Comparison of ENCODE assay signal across 13 cellular contexts in the genomic region with DNA sequence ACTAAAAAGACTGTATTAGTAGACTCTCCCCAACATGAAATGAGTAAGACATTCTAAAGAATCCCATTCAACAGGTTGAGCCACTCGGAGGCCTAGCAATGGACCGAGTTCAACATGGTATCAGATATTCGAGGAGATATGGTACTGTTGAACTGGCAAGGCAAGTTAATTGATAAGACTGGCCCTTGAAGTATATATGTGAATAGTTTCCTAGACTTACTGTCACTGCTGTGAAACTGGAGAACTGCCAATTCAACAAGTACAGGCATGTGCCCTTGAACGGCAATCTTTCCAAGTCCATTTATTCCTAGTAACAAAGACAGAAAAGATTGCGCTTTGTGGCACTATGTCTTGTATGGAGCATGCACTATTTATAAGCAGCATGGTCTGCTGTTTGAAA. TPM values are rescaled to one million over a fixed set of nuclear protein-coding genes. Genes with fewer than 3 reads are reported as not detected.
DNase-seq lines count a peak whose midpoint lies in the region; ATAC-seq and TF ChIP-seq lines count a peak whose summit lies in the region.
"Had no signal": no experiment of that assay in that cellular context is flagged by ENCODE, and none has a peak within 500 bp of the region (broad histone marks: within the 10 kb centered on the region; RNA-seq: fewer than 3 reads in every experiment).

No MANE protein-coding gene starts in this region.

- CTCF ChIA-PET in activated CD4-positive, alpha-beta T cell treated with anti-CD3 and anti-CD28 coated beads for 36 hours (lab: Charles Lee): no interaction called here

- H3K4me3 Mint-ChIP-seq in chondrocyte (ENCODE audit: unreplicated experiment): no peak overlapping the region
- H3K4me3 Mint-ChIP-seq in type B pancreatic cell: peak overlapping the region; percentile 67
- no peak overlapping the region for H3K4me3 Mint-ChIP-seq in activated CD4-positive, alpha-beta T cell treated with anti-CD3 and anti-CD28 coated beads for 36 hours
- H3K4me3 Mint-ChIP-seq: activated CD4-positive, alpha-beta T cell treated with anti-CD3 and anti-CD28 coated beads, Interleukin-2, amount 10 ng/mL, durations not matched to agents 24 days and 14 days; T-cell had no signal

- H4K8ac ChIP-seq in mesenchymal stem cell (ENCODE audit: low read length): no peak overlapping the region

- H3K36me3 Mint-ChIP-seq in chondrocyte (ENCODE audit: low read depth): peaks cover 13% of the 10 kb centered on the region
- H3K36me3 Mint-ChIP-seq in type B pancreatic cell: peaks cover 74% of the 10 kb centered on the region
- H3K36me3 Mint-ChIP-seq in activated CD4-positive, alpha-beta T cell treated with anti-CD3 and anti-CD28 coated beads for 36 hours (ENCODE audit: low read depth): no peaks in the 10 kb centered on the region
- H3K36me3 Mint-ChIP-seq: T-cell had no signal

- H2BK120ac ChIP-seq in mesenchymal stem cell (ENCODE audit: low read depth, low read length): no peak overlapping the region

- TF ChIP-seq CTCF in chondrocyte (IDR thresholded peaks at IDR 0.05) (no peak), type B pancreatic cell (conservative IDR thresholded peaks at IDR 0.05) (no peak), GM10266 (IDR thresholded peaks at IDR 0.05; ENCODE audit: control insufficient read depth, insufficient read depth, low read depth, missing control alignments) (no peak)

- no peak overlapping the region for H3K4me3 ChIP-seq in mesenchymal stem cell (ENCODE audit: insufficient read depth in 1 of 2, low read depth in 1 of 2, low read length in 2 of 2)

- no peak overlapping the region for H3K9ac ChIP-seq in mesenchymal stem cell (ENCODE audit: low read length)

- peaks cover 32 to 39% of the 10 kb centered on the region in 2 experiments for H3K36me3 ChIP-seq in mesenchymal stem cell (ENCODE audit: control insufficient read depth in 1 of 2, insufficient read depth in 2 of 2, low read depth in 1 of 2, low read length in 2 of 2)

- H3K27me3 Mint-ChIP-seq in chondrocyte (ENCODE audit: low read depth): no peaks in the 10 kb centered on the region
- H3K27me3 Mint-ChIP-seq in type B pancreatic cell: no peaks in the 10 kb centered on the region
- no peaks in the 10 kb centered on the region for H3K27me3 Mint-ChIP-seq in activated CD4-positive, alpha-beta T cell treated with anti-CD3 and anti-CD28 coated beads for 36 hours
- H3K27me3 Mint-ChIP-seq: activated CD4-positive, alpha-beta T cell treated with anti-CD3 and anti-CD28 coated beads, Interleukin-2, amount 10 ng/mL, durations not matched to agents 24 days and 14 days; T-cell had no signal

- H3K9me3 Mint-ChIP-seq in chondrocyte (ENCODE audit: low read depth) (no peaks in the 10 kb centered on the region), type B pancreatic cell (peaks cover 17% of the 10 kb centered on the region)
- H3K9me3 Mint-ChIP-seq in activated CD4-positive, alpha-beta T cell treated with anti-CD3 and anti-CD28 coated beads for 36 hours (ENCODE audit: low read depth): peaks cover 4% of the 10 kb centered on the region

- no peak overlapping the region for H3K18ac ChIP-seq in mesenchymal stem cell (ENCODE audit: low read depth in 1 of 2, low read length in 2 of 2)

- H3K4ac ChIP-seq in mesenchymal stem cell (ENCODE audit: low read depth in 1 of 2, low read length in 2 of 2): no peak overlapping the region

- intact Hi-C loops in activated CD4-positive, alpha-beta T cell treated with anti-CD3 and anti-CD28 coated beads for 36 hours (cut with DNase I, micrococcal nuclease): no loop called here

- no peaks in the 10 kb centered on the region for H3K9me3 ChIP-seq in mesenchymal stem cell (ENCODE audit: control insufficient read depth, low read length)

- H3K23ac ChIP-seq in mesenchymal stem cell (ENCODE audit: low read length in 2 of 2): no peak overlapping the region

- H3K27ac ChIP-seq in mesenchymal stem cell (ENCODE audit: low read length, poor library complexity, severe bottlenecking): no peak overlapping the region
- H3K27ac ChIP-seq: 22Rv1 had no signal

- H3K27ac Mint-ChIP-seq in chondrocyte (ENCODE audit: unreplicated experiment) (peak overlapping the region; percentile 50), type B pancreatic cell (peak overlapping the region; percentile 86)
- no peak overlapping the region for H3K27ac Mint-ChIP-seq in activated CD4-positive, alpha-beta T cell treated with anti-CD3 and anti-CD28 coated beads for 36 hours
- H3K27ac Mint-ChIP-seq: activated CD4-positive, alpha-beta T cell treated with anti-CD3 and anti-CD28 coated beads, Interleukin-2, amount 10 ng/mL, durations not matched to agents 24 days and 14 days; T-cell had no signal

- H3K4me1 ChIP-seq in mesenchymal stem cell (ENCODE audit: control insufficient read depth, insufficient read depth, low read depth, low read length): peaks cover 20% of the 10 kb centered on the region

- H2BK12ac ChIP-seq in mesenchymal stem cell (ENCODE audit: low read length in 2 of 2): no peak overlapping the region

- no peak overlapping the region for H2BK15ac ChIP-seq in mesenchymal stem cell (ENCODE audit: low read depth, poor library complexity, severe bottlenecking)

- H3K4me2 ChIP-seq in mesenchymal stem cell (ENCODE audit: low read length, poor library complexity, severe bottlenecking): no peak overlapping the region

- ATAC-seq in activated CD4-positive, alpha-beta T cell treated with anti-CD3 and anti-CD28 coated beads for 36 hours: no peak
- ATAC-seq in HG02798 (IDR thresholded peaks at IDR 0.05; ENCODE audit: poor library complexity, unreplicated experiment): no peak
- ATAC-seq: T-cell had no signal

- H2AFZ ChIP-seq in mesenchymal stem cell (ENCODE audit: low read depth, low read length): no peak overlapping the region

- H3K4me1 Mint-ChIP-seq in chondrocyte (ENCODE audit: low read depth) (peaks cover 85% of the 10 kb centered on the region), type B pancreatic cell (ENCODE audit: unreplicated experiment) (peaks cover 40% of the 10 kb centered on the region)
- H3K4me1 Mint-ChIP-seq in activated CD4-positive, alpha-beta T cell treated with anti-CD3 and anti-CD28 coated beads for 36 hours: no peaks in the 10 kb centered on the region
- H3K4me1 Mint-ChIP-seq: activated CD4-positive, alpha-beta T cell treated with anti-CD3 and anti-CD28 coated beads, Interleukin-2, amount 10 ng/mL, durations not matched to agents 24 days and 14 days; T-cell had no signal

- no peak overlapping the region for H4K91ac ChIP-seq in mesenchymal stem cell (ENCODE audit: low read length)

- H3K14ac ChIP-seq in mesenchymal stem cell (ENCODE audit: low read length in 2 of 2): no peak overlapping the region

- WGBS in mesenchymal stem cell: 85% methylated on average over 4 of the region's 5 CpGs

- DNase-seq in DMS 273 (lab: John Stamatoyannopoulos, UW; ENCODE audit: unreplicated experiment) (peak; percentile 8), DMS 273 treated with DMSO at 0.1 percent for 48 hours (lab: John Stamatoyannopoulos, UW) (no peak), chondrocyte (ENCODE audit: low spot score) (no peak), mesenchymal stem cell (peak; percentile 44), type B pancreatic cell (ENCODE audit: extremely low spot score, unreplicated experiment) (no peak), GM10266 (ENCODE audit: extremely low spot score) (no peak)
- no peak for DNase-seq in activated CD4-positive, alpha-beta T cell treated with anti-CD3 and anti-CD28 coated beads for 36 hours
- DNase-seq: activated CD4-positive, alpha-beta T cell treated with anti-CD3 and anti-CD28 coated beads, Interleukin-2, amount 10 ng/mL, durations not matched to agents 24 days and 14 days; KG1; NCI-H2081 treated with DMSO at 0.1 percent for 48 hours; T-cell had no signal

- no peaks in the 10 kb centered on the region for H3K27me3 ChIP-seq in mesenchymal stem cell (ENCODE audit: control insufficient read depth in 1 of 2, insufficient read depth in 1 of 2, low read length in 2 of 2)

- no peak overlapping the region for H2AK5ac ChIP-seq in mesenchymal stem cell (ENCODE audit: low read length, severe bottlenecking)

- no peak overlapping the region for H2BK5ac ChIP-seq in mesenchymal stem cell (ENCODE audit: low read depth, low read length, poor library complexity, severe bottlenecking)

- POLR2A ChIA-PET in activated CD4-positive, alpha-beta T cell treated with anti-CD3 and anti-CD28 coated beads for 36 hours (lab: Charles Lee): no interaction called here

- no peaks in the 10 kb centered on the region for H3K79me1 ChIP-seq in mesenchymal stem cell (replicated peaks; ENCODE audit: low read length, poor library complexity, severe bottlenecking)

RNA-seq across cellular contexts. Expression of gene FAT1, which starts 24.4 kb away (rescaled TPM):
- total RNA-seq in chondrocyte (663 to 672 TPM (median 671 TPM) in 3 replicates), type B pancreatic cell (ENCODE audit: low replicate concordance) (188 and 197 TPM in 2 replicates)
- 137 TPM for polyA plus RNA-seq in mesenchymal stem cell (2013, experiment 1 of 2)
- polyA plus RNA-seq in mesenchymal stem cell (2013, experiment 2 of 2): 119 TPM
- under 1 TPM; 0.02 to 0.05 TPM for total RNA-seq in activated CD4-positive, alpha-beta T cell treated with anti-CD3 and anti-CD28 coated beads for 36 hours

Comparison
In these comparisons a context has a peak if more than half of its experiments do, and no peak if none do; other contexts are left out.
1. DNase-seq: peak in DMS 273 (single experiment) and mesenchymal stem cell (single experiment); none in DMS 273 treated with DMSO at 0.1 percent for 48 hours (single experiment), chondrocyte (single experiment), type B pancreatic cell (single experiment), activated CD4-positive, alpha-beta T cell treated with anti-CD3 and anti-CD28 coated beads for 36 hours (single experiment) and GM10266 (single experiment).
2. RNA of gene FAT1, which starts 24.4 kb away (total RNA-seq): 663 to 672 TPM in chondrocyte and 188 to 197 TPM in type B pancreatic cell; 0.02 to 0.05 TPM in activated CD4-positive, alpha-beta T cell treated with anti-CD3 and anti-CD28 coated beads for 36 hours; every median in the first group is over 100 times any median in the second.